Comparison of ENCODE assay signal across 8 cellular contexts in the genomic region with DNA sequence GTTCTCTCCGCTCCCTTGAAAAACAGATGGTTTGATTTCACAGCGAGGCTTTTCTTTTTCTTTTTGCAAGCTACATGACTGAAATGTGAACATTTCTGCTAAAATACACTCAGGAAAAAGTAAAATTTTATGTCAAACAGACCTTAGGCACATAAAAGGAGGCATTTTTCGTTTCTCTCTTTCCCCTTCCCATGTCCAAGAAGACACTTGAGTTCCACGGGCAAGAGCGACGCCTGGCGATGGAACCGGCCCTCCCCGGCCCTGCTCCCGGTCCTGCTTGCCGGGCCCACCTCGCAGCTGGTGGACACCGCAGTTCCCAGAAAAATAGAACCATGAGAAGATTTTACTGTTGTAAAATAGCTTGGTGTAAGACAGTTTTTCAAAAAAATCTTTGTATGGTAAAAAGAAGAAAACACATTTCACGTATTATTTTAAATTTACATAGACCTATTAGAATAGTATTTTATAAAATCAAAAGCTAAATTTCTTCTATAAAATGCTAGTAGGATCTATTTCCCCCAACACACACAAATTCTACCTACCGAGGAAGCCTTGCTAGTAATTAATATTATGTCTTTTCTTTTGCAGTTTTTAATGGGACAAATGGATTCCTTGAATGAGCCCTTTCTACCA. TPM values are rescaled to one million over a fixed set of nuclear protein-coding genes. Genes with fewer than 3 reads are reported as not detected.
A peak's percentile ranks its signal among the peaks of the same experiment; 100 is the strongest.
DNase-seq lines count a peak whose midpoint lies in the region; ATAC-seq and TF ChIP-seq lines count a peak whose summit lies in the region.

No MANE protein-coding gene starts in this region.

- peak; percentile 67 for DNase-seq in GM13976 (ENCODE audit: low spot score)
- peak; percentile 80 for DNase-seq in PC-3
- peak in 52 of 56 donors; percentile 11 to 86 (median 50) for DNase-seq in amygdala (lab: John Stamatoyannopoulos, UW)
- DNase-seq in cardiac muscle cell (ENCODE audit: low read depth in 1 of 2, low spot score in 1 of 2): peak; percentile 79 to 83
- peak; percentile 91 for DNase-seq in osteocyte (ENCODE audit: extremely low spot score, unreplicated experiment)

- TF ChIP-seq CTCF in 22Rv1 (IDR thresholded peaks at IDR 0.05) (peak; percentile 86), GM13976 (IDR thresholded peaks at IDR 0.05; ENCODE audit: borderline replicate concordance, control extremely low read depth, extremely low read depth, insufficient read depth, missing control alignments) (peak; percentile 64), PC-3 (conservative IDR thresholded peaks at IDR 0.05; ENCODE audit: low read depth, low read length) (peak; percentile 87), cardiac muscle cell (IDR thresholded peaks at IDR 0.05; ENCODE audit: low read depth, low read length) (peak; percentile 91), osteocyte (IDR thresholded peaks at IDR 0.05) (peak; percentile 88)

- no peaks in the 10 kb centered on the region; the same call in 1 of the 2 replicates for H4K20me1 ChIP-seq in PC-3 (ENCODE audit: low read length)

- H3K36me3 ChIP-seq in PC-3 (ENCODE audit: low read depth, low read length) (no peaks in the 10 kb centered on the region), cardiac muscle cell (no peaks in the 10 kb centered on the region)

- H3K36me3 Mint-ChIP-seq in osteocyte (ENCODE audit: unreplicated experiment): peaks cover 14% of the 10 kb centered on the region

- H3K9me3 ChIP-seq in PC-3 (ENCODE audit: low read length): no peaks in the 10 kb centered on the region
- H3K9me3 ChIP-seq in cardiac muscle cell (ENCODE audit: low read depth): no peaks in the 10 kb centered on the region

- H3K79me2 ChIP-seq in PC-3 (ENCODE audit: low read length): no peaks in the 10 kb centered on the region

- H3K9me3 Mint-ChIP-seq in osteocyte (ENCODE audit: unreplicated experiment): no peaks in the 10 kb centered on the region

- CTCF ChIA-PET in PC-3 (lab: Charles Lee): interaction anchor here (0.6 to 1.1 kb wide), 2 partner anchors 118 to 1527 kb away, joined by 3 read pairs; no protein-coding TSS in a partner anchor

- peak overlapping the region; percentile 96 for H3K4me2 ChIP-seq in PC-3 (ENCODE audit: low read length)

- peak; percentile 86 for ATAC-seq in PC-3
- no peak for ATAC-seq in HG02759 (IDR thresholded peaks at IDR 0.05; ENCODE audit: unreplicated experiment)
- ATAC-seq in GM21737 (IDR thresholded peaks at IDR 0.05; ENCODE audit: unreplicated experiment): no peak

- no peaks in the 10 kb centered on the region for H3K9me2 ChIP-seq in PC-3 (replicated peaks; ENCODE audit: low read length)

- 0 out of 2 replicates have a peak overlapping the region, but pooled peaks have one; percentile 5 for H3K9ac ChIP-seq in PC-3 (ENCODE audit: low read length)

- BruUV-seq in PC-3 (replicated peaks; lab: Mats Ljungman, UMichigan): no TSS peak

- in situ Hi-C loops in GM13976 (cut with MboI; ENCODE audit: low sequenced_read_pairs, unreplicated experiment): no loop called here

- H3K27ac ChIP-seq in 22Rv1: no peak overlapping the region
- H3K27ac ChIP-seq in PC-3 (ENCODE audit: low read length): no peak overlapping the region
- no peak overlapping the region for H3K27ac ChIP-seq in cardiac muscle cell

- H3K4me3 Mint-ChIP-seq in osteocyte (ENCODE audit: unreplicated experiment): peak overlapping the region; percentile 83

- peak overlapping the region; percentile 82 for H3K27ac Mint-ChIP-seq in osteocyte (ENCODE audit: unreplicated experiment)

- POLR2A ChIA-PET in PC-3 (lab: Charles Lee; ENCODE audit: unreplicated experiment): interaction anchor here (0.5 kb wide), 1 partner anchor 11 kb away, joined by 9 read pairs; no protein-coding TSS in a partner anchor

- H3K27me3 ChIP-seq in PC-3 (ENCODE audit: low read length) (peaks cover 18% of the 10 kb centered on the region), cardiac muscle cell (peaks cover 80% of the 10 kb centered on the region)

- peak overlapping the region; percentile 97 for H2AFZ ChIP-seq in PC-3 (ENCODE audit: low read length)

- H3K4me3 ChIP-seq in PC-3 (ENCODE audit: low read length) (peak overlapping the region; percentile 73), cardiac muscle cell (peak overlapping the region; percentile 25)

- H3K4me1 Mint-ChIP-seq in osteocyte (ENCODE audit: unreplicated experiment): peaks cover 24% of the 10 kb centered on the region

- H3F3A ChIP-seq in PC-3 (ENCODE audit: low read length, unreplicated experiment): no peaks in the 10 kb centered on the region

- intact Hi-C loops in PC-3 (cut with micrococcal nuclease): loop anchor here (1.0 kb wide), 2 partner anchors 44 to 118 kb away; no protein-coding TSS in a partner anchor

- H3K4me1 ChIP-seq in PC-3 (ENCODE audit: insufficient read depth, low read length): peaks cover 9% of the 10 kb centered on the region
- H3K4me1 ChIP-seq in cardiac muscle cell (ENCODE audit: low read depth): peaks cover 7% of the 10 kb centered on the region

- peaks cover 6% of the 10 kb centered on the region for H3K27me3 Mint-ChIP-seq in osteocyte (ENCODE audit: unreplicated experiment)

RNA-seq across cellular contexts. Expression of a gene that starts 2.3 kb away (rescaled TPM):
- total RNA-seq in PC-3 (2014; rRNA removed) (3.6 TPM in 1 of 2 replicates, not detected in the other), cardiac muscle cell (0.95 TPM in 1 of 2 replicates, not detected in the other), osteocyte (50.0 and 52.9 TPM in 2 replicates)
- 1.4 and 1.6 TPM in 2 replicates for polyA plus RNA-seq in cardiac muscle cell

RNA-seq across cellular contexts. Expression of a gene that starts 25.5 kb away (rescaled TPM):
- total RNA-seq in PC-3 (2014; rRNA removed) (109 and 149 TPM in 2 replicates), cardiac muscle cell (92.8 and 119 TPM in 2 replicates), osteocyte (81.4 and 82.9 TPM in 2 replicates)
- 216 and 226 TPM in 2 replicates for polyA plus RNA-seq in cardiac muscle cell

RNA-seq across cellular contexts. Expression of a gene that starts 26.4 kb away (rescaled TPM):
- 28.6 and 29.1 TPM in 2 replicates for total RNA-seq in PC-3 (2014; rRNA removed)
- total RNA-seq in cardiac muscle cell: 18.2 and 35.1 TPM in 2 replicates
- polyA plus RNA-seq in cardiac muscle cell: 15.8 and 22.3 TPM in 2 replicates
- 50.2 and 55.5 TPM in 2 replicates for total RNA-seq in osteocyte

Comparison
In these comparisons a context has a peak if more than half of its experiments do, and no peak if none do; other contexts are left out.
1. RNA of a gene that starts 2.3 kb away (total RNA-seq): 50.0 to 52.9 TPM in osteocyte; 0.95 TPM in cardiac muscle cell and 3.6 TPM in PC-3; every median in the first group is over 10 times any median in the second.
2. Peak in every context shown above with its lines, with median percentiles within 50 percentile points of each other: CTCF ChIP-seq and DNase-seq.